In genomic region chr3:197003461-197004385, GRCh38 we compare ENCODE assay signal across 8 cellular contexts. TPM values are rescaled to one million over a fixed set of nuclear protein-coding genes. Genes with fewer than 3 reads are reported as not detected.
DNase-seq lines count a peak whose midpoint lies in the region; ATAC-seq and TF ChIP-seq lines count a peak whose summit lies in the region.

No MANE protein-coding gene starts in this region.

- POLR2A ChIA-PET in AG04449 (lab: Yijun Ruan, JAX) = no interaction called here

- no peak for TF ChIP-seq EP300 in gastroesophageal sphincter (IDR thresholded peaks at IDR 0.05)

- peaks cover 2% of the 10 kb centered on the region for H3K27me3 Mint-ChIP-seq in activated CD8-positive, alpha-beta memory T cell treated with anti-CD3 and anti-CD28 coated beads, Interleukin-2, amount 10 ng/mL, durations not matched to agents 7 days and 5 days

- H3K9me3 ChIP-seq in MG63 (0 out of 2 replicates have a peak, but pooled peaks cover 1% of the 10 kb centered on the region), gastroesophageal sphincter (peaks cover 0 to 4% (median 0%) of the 10 kb centered on the region in 3 donors)

- peak overlapping the region; percentile 73 for H3K4me3 Mint-ChIP-seq in activated CD8-positive, alpha-beta memory T cell treated with anti-CD3 and anti-CD28 coated beads, Interleukin-2, amount 10 ng/mL, durations not matched to agents 7 days and 5 days

- H3K27ac Mint-ChIP-seq in activated CD8-positive, alpha-beta memory T cell treated with anti-CD3 and anti-CD28 coated beads, Interleukin-2, amount 10 ng/mL, durations not matched to agents 7 days and 5 days = peak overlapping the region; percentile 71

- TF ChIP-seq CTCF in AG04449 (IDR thresholded peaks at IDR 0.05; ENCODE audit: insufficient read depth, low read length, missing control alignments) (no peak), gastroesophageal sphincter (IDR thresholded peaks at IDR 0.05) (no peak), retinal pigment epithelial cell (conservative IDR thresholded peaks at IDR 0.05; ENCODE audit: low read depth, low read length) (no peak)

- no peaks in the 10 kb centered on the region for H3K36me3 Mint-ChIP-seq in activated CD8-positive, alpha-beta memory T cell treated with anti-CD3 and anti-CD28 coated beads, Interleukin-2, amount 10 ng/mL, durations not matched to agents 7 days and 5 days

- no peak for DNase-seq in AG04449 (ENCODE audit: low read depth, low spot score)
- DNase-seq in MG63 = no peak
- no peak for DNase-seq in activated CD8-positive, alpha-beta memory T cell treated with anti-CD3 and anti-CD28 coated beads, Interleukin-2, amount 10 ng/mL, durations not matched to agents 7 days and 5 days
- no peak for DNase-seq in retinal pigment epithelial cell (ENCODE audit: low read depth)
- DNase-seq in AG20443 (ENCODE audit: low spot score) = no peak
- DNase-seq in occipital lobe (lab: John Stamatoyannopoulos, UW) = no peak

- ATAC-seq in GM19351 (IDR thresholded peaks at IDR 0.05; ENCODE audit: unreplicated experiment) (peak; percentile 21), gastroesophageal sphincter (no peak)
- peak; percentile 21 for ATAC-seq in activated CD8-positive, alpha-beta memory T cell treated with anti-CD3 and anti-CD28 coated beads, Interleukin-2, amount 10 ng/mL, durations not matched to agents 7 days and 5 days

- peaks cover 9% of the 10 kb centered on the region for H3K4me1 Mint-ChIP-seq in activated CD8-positive, alpha-beta memory T cell treated with anti-CD3 and anti-CD28 coated beads, Interleukin-2, amount 10 ng/mL, durations not matched to agents 7 days and 5 days

- H3K36me3 ChIP-seq in MG63 (no peaks in the 10 kb centered on the region), gastroesophageal sphincter (no peaks in the 10 kb centered on the region)

- 40 to 76% methylated on average over 1 to 5 of the region's 61 CpGs for WGBS in gastroesophageal sphincter (ENCODE audit: low coverage in 1 of 2), 2 donors

- H3K27me3 ChIP-seq in MG63 (no peaks in the 10 kb centered on the region), gastroesophageal sphincter (no peaks in the 10 kb centered on the region)

- CTCF ChIA-PET in AG04449 (lab: Yijun Ruan, JAX) = interaction anchor here (0.6 to 7.1 kb wide), 15 partner anchors 10 to 265 kb away, joined by 3 to 80 read pairs (median 6); partner anchors contain the start of gene MELTF
- CTCF ChIA-PET in activated CD8-positive, alpha-beta memory T cell treated with anti-CD3 and anti-CD28 coated beads, Interleukin-2, amount 10 ng/mL, durations not matched to agents 7 days and 5 days (lab: Charles Lee) = interaction anchor here (0.6 to 5.0 kb wide), 8 partner anchors 16 to 570 kb away, joined by 3 to 38 read pairs (median 3); partner anchors contain the start of gene MELTF

- H3K9me3 Mint-ChIP-seq in activated CD8-positive, alpha-beta memory T cell treated with anti-CD3 and anti-CD28 coated beads, Interleukin-2, amount 10 ng/mL, durations not matched to agents 7 days and 5 days (ENCODE audit: low read depth) = no peaks in the 10 kb centered on the region

- H3K27ac ChIP-seq in gastroesophageal sphincter = peak overlapping the region in 3 of 4 donors; percentile 81 to 88 (median 86)

- H3K4me1 ChIP-seq in gastroesophageal sphincter = peaks cover 0 to 19% (median 7%) of the 10 kb centered on the region in 3 donors

- no peak for TF ChIP-seq POLR2A in gastroesophageal sphincter (IDR thresholded peaks at IDR 0.05)

- H3K4me3 ChIP-seq in AG04449 (ENCODE audit: low read depth, low read length) = peak overlapping the region; percentile 62
- peak overlapping the region; percentile 47 for H3K4me3 ChIP-seq in MG63
- peak overlapping the region; percentile 69 to 80 for H3K4me3 ChIP-seq in gastroesophageal sphincter
- peak overlapping the region; percentile 46 for H3K4me3 ChIP-seq in retinal pigment epithelial cell (ENCODE audit: low read length)

RNA-seq across cellular contexts. Expression of gene MELTF, which starts 25.9 kb away (rescaled TPM):
- 8.3 and 12.9 TPM in 2 replicates for total RNA-seq in MG63 (2014; rRNA removed; shearing (Covaris generic); ENCODE audit: low replicate concordance)
- total RNA-seq in activated CD8-positive, alpha-beta memory T cell treated with anti-CD3 and anti-CD28 coated beads, Interleukin-2, amount 10 ng/mL, durations not matched to agents 7 days and 5 days = 1 to 10 TPM; 3.3 TPM
- total RNA-seq in gastroesophageal sphincter (10 to 100 TPM in 2 of 4 donors, 1 to 10 TPM in 2; 5.0 to 11.5 (median 9.0) TPM), occipital lobe (1.7 TPM)

RNA-seq across cellular contexts. Expression of gene PIGZ, which starts 35.1 kb away (rescaled TPM):
- total RNA-seq in MG63 (2014; rRNA removed; shearing (Covaris generic); ENCODE audit: low replicate concordance) = 3.0 TPM in 1 of 2 replicates, not detected in the other
- total RNA-seq in activated CD8-positive, alpha-beta memory T cell treated with anti-CD3 and anti-CD28 coated beads, Interleukin-2, amount 10 ng/mL, durations not matched to agents 7 days and 5 days = 1 to 10 TPM; 1.6 to 2.6 TPM
- total RNA-seq in gastroesophageal sphincter (10 to 100 TPM in 2 of 4 donors, 1 to 10 TPM in 2; 5.0 to 15.3 (median 10.5) TPM), occipital lobe (5.0 TPM)
